ENCODE assay signal across 8 cellular contexts in genomic region chr4:53366301-53366716, GRCh38. TPM values are rescaled to one million over a fixed set of nuclear protein-coding genes. Genes with fewer than 3 reads are reported as not detected.
DNase-seq lines count a peak whose midpoint lies in the region; ATAC-seq and TF ChIP-seq lines count a peak whose summit lies in the region.

No MANE protein-coding gene starts in this region.

- H3K36me3 Mint-ChIP-seq in T-helper 1 cell treated with Interleukin-12 subunit alpha and Interleukin-12 subunit beta and Interleukin-4 antibody, amounts not matched to agents 30 μg/mL and 1 μg/mL, for 36 hours (ENCODE audit: low read depth), result peaks cover 6% of the 10 kb centered on the region

- H3K4me1 ChIP-seq in MM.1S (ENCODE audit: low read length) (peaks cover 22% of the 10 kb centered on the region), gastrocnemius medialis (peaks cover 16 to 23% of the 10 kb centered on the region in 2 donors)

- no peaks in the 10 kb centered on the region for H3K27me3 ChIP-seq in MM.1S (replicated peaks; ENCODE audit: insufficient read depth, low read length)
- H3K27me3 ChIP-seq in gastrocnemius medialis, result peaks cover 6 to 16% (median 8%) of the 10 kb centered on the region in 3 donors

- peaks cover 27% of the 10 kb centered on the region for H3K27me3 Mint-ChIP-seq in T-helper 1 cell treated with Interleukin-12 subunit alpha and Interleukin-12 subunit beta and Interleukin-4 antibody, amounts not matched to agents 30 μg/mL and 1 μg/mL, for 36 hours (ENCODE audit: low read depth)

- H3K4me3 ChIP-seq in MM.1S (ENCODE audit: low read length), result peak overlapping the region; percentile 99
- H3K4me3 ChIP-seq in gastrocnemius medialis, result peak overlapping the region; percentile 64 to 98 (median 88)

- H3K36me3 ChIP-seq in MM.1S (replicated peaks; ENCODE audit: insufficient read depth, low read length) (no peaks in the 10 kb centered on the region), gastrocnemius medialis (no peaks in the 10 kb centered on the region)

- in situ Hi-C loops in gastrocnemius medialis (cut with MboI; ENCODE audit: low sequenced_read_pairs in 4 of 4), result loop anchor here in 1 of 4 donors (25.0 kb wide), 2 partner anchors 354 to 871 kb away; partner anchors contain the start of gene PDGFRA

- H3K27ac ChIP-seq in MM.1S (ENCODE audit: low read length) (peak overlapping the region; percentile 76), epithelial cell of prostate (peak overlapping the region; percentile 21), gastrocnemius medialis (peak overlapping the region; percentile 56 to 78 (median 68))

- peak overlapping the region; percentile 93 for H2AFZ ChIP-seq in MM.1S (ENCODE audit: low read length)

- no peaks in the 10 kb centered on the region for H3K9me3 ChIP-seq in MM.1S (replicated peaks; ENCODE audit: insufficient read depth, low read length)
- no peaks in the 10 kb centered on the region for H3K9me3 ChIP-seq in gastrocnemius medialis

- peak overlapping the region; percentile 95 for H3K4me3 Mint-ChIP-seq in T-helper 1 cell treated with Interleukin-12 subunit alpha and Interleukin-12 subunit beta and Interleukin-4 antibody, amounts not matched to agents 30 μg/mL and 1 μg/mL, for 36 hours

- H3F3A ChIP-seq in MM.1S (ENCODE audit: insufficient read depth, low read length), result peaks cover 3% of the 10 kb centered on the region; the same call in 1 of the 2 replicates

- H3K27ac Mint-ChIP-seq in T-helper 1 cell treated with Interleukin-12 subunit alpha and Interleukin-12 subunit beta and Interleukin-4 antibody, amounts not matched to agents 30 μg/mL and 1 μg/mL, for 36 hours, result peak overlapping the region; percentile 91

- H3K4me2 ChIP-seq in MM.1S (ENCODE audit: low read depth, low read length), result peak overlapping the region; percentile 84

- no peak for TF ChIP-seq CTCF in MM.1S (IDR thresholded peaks at IDR 0.05; ENCODE audit: low read length)
- no peak for TF ChIP-seq CTCF in gastrocnemius medialis (IDR thresholded peaks at IDR 0.05 in 4 of 5, conservative IDR thresholded peaks at IDR 0.05 in 1 of 5)

- no peak for TF ChIP-seq POLR2A in gastrocnemius medialis (IDR thresholded peaks at IDR 0.05)
- TF ChIP-seq POLR2A in erythroblast (IDR thresholded peaks at IDR 0.05; ENCODE audit: low read length), result no peak

- no peaks in the 10 kb centered on the region for H3K9me2 ChIP-seq in MM.1S (replicated peaks; ENCODE audit: insufficient read depth, low read length)

- no peaks in the 10 kb centered on the region for H3K9me3 Mint-ChIP-seq in T-helper 1 cell treated with Interleukin-12 subunit alpha and Interleukin-12 subunit beta and Interleukin-4 antibody, amounts not matched to agents 30 μg/mL and 1 μg/mL, for 36 hours

- H3K9ac ChIP-seq in MM.1S (ENCODE audit: low read length), result peak overlapping the region; percentile 89; the same call in 1 of the 2 replicates

- intact Hi-C loops in gastrocnemius medialis (cut with DNase I; ENCODE audit: low total_unique reads), result loop anchor here (1.0 to 10.0 kb wide), 3 partner anchors 11 to 1522 kb away; partner anchors contain the start of genes DCUN1D4 and FIP1L1

- H3K79me2 ChIP-seq in MM.1S (ENCODE audit: low read length), result peaks cover 45% of the 10 kb centered on the region

- H3K4me1 Mint-ChIP-seq in T-helper 1 cell treated with Interleukin-12 subunit alpha and Interleukin-12 subunit beta and Interleukin-4 antibody, amounts not matched to agents 30 μg/mL and 1 μg/mL, for 36 hours (ENCODE audit: low read depth), result peaks cover 34% of the 10 kb centered on the region

- H4K20me1 ChIP-seq in MM.1S (ENCODE audit: insufficient read depth, low read length), result no peaks in the 10 kb centered on the region; the same call in 1 of the 2 replicates

- DNase-seq in T-helper 1 cell, result no peak
- DNase-seq in MM.1S, result no peak
- DNase-seq in epithelial cell of prostate (ENCODE audit: low read depth, low spot score), result no peak
- no peak for DNase-seq in gastrocnemius medialis
- DNase-seq in activated CD4-positive, CD25-positive, alpha-beta regulatory T cell (lab: John Stamatoyannopoulos, UW), result no peak
- DNase-seq in erythroblast (lab: John Stamatoyannopoulos, UW), result no peak

- no peak for ATAC-seq in gastrocnemius medialis
- ATAC-seq in HG03469 (IDR thresholded peaks at IDR 0.05; ENCODE audit: unreplicated experiment), result no peak

RNA-seq across cellular contexts. Expression of gene SCFD2, which starts 0.4 kb away (rescaled TPM):
- total RNA-seq in gastrocnemius medialis, result 10 to 100 TPM in 3 of 4 donors, 1 to 10 TPM in 1; 8.9 to 16.0 (median 14.8) TPM

RNA-seq across cellular contexts. Expression of gene FIP1L1, which starts 11.1 kb away (rescaled TPM):
- 10 to 100 TPM; 26.7 to 36.6 (median 31.1) TPM for total RNA-seq in gastrocnemius medialis

Comparison
In these comparisons a context has a peak if more than half of its experiments do, and no peak if none do; other contexts are left out.
1. H3K27ac ChIP-seq: peak in every context shown above with its lines; median percentile 76 in MM.1S; 68 in gastrocnemius medialis; 21 in epithelial cell of prostate.